17 cellular contexts compared by ENCODE assay signal in the genomic region with DNA sequence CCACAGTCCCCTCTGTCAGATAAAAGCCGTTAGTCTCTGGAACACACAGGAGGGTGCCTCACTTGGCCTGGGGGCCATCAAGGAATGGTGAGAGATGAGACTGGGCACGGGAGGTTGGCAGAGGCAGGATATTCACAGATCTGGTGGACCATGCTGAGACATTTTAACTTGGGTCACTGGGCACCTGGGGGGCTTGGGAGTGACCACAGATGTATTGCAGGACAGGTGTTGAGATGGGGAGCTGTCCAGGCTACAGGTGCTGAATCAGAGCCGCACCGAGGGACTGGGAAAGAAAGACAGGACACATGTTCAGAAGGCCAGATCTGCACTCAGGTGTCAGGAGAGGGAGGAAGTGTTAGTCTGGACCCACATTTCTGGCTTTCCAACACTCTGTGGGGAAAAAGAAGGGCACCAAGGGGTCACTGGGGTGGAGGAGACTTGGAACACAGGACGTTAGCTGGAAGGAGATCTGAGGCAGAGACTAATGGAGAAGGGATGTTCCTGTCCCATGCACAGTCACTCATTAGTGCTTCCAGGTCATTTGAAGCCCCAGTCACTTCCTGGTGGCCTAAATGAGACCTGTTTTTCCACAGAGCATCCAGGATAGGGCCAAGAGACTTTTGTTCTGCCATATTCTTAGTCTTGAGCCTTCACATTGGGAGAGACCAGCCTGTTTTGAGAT. TPM values are rescaled to one million over a fixed set of nuclear protein-coding genes. Genes with fewer than 3 reads are reported as not detected.
DNase-seq lines count a peak whose midpoint lies in the region; ATAC-seq, FAIRE-seq and TF ChIP-seq lines count a peak whose summit lies in the region.
"Had no signal": no experiment of that assay in that cellular context is flagged by ENCODE, and none has a peak within 500 bp of the region (broad histone marks: within the 10 kb centered on the region; RNA-seq: fewer than 3 reads in every experiment).

No MANE protein-coding gene starts in this region.

- H3K4me3 ChIP-seq in stomach (no peak overlapping the region), pancreas (no peak overlapping the region)
- H3K4me3 ChIP-seq: gastrocnemius medialis, SJSA1 had no signal

- WGBS in stomach, 5 donors, result 48 to 66% (median 52%) methylated on average over 5 of the region's 5 CpGs
- 39 to 57% methylated on average over 5 of the region's 5 CpGs for WGBS in pancreas, 2 donors

- POLR2A ChIA-PET in RWPE1 (lab: Yijun Ruan, JAX; ENCODE audit: low non-redundant PET), result no interaction called here

- CTCF ChIA-PET in RWPE1 (lab: Yijun Ruan, JAX), result no interaction called here

- H3K27ac ChIP-seq in RWPE1 (no peak overlapping the region), stomach (no peak overlapping the region), pancreas (no peak overlapping the region)
- H3K27ac ChIP-seq: C4-2B, gastrocnemius medialis, SJSA1 had no signal

- TF ChIP-seq CTCF in RWPE1 (conservative IDR thresholded peaks at IDR 0.05; ENCODE audit: low read depth) (no peak), stomach (IDR thresholded peaks at IDR 0.05) (no peak), pancreas (IDR thresholded peaks at IDR 0.05) (no peak)

- intact Hi-C loops in stomach (cut with DNase I; ENCODE audit: low total_unique reads) (no loop called here), pancreas (cut with DNase I) (no loop called here)

- TF ChIP-seq EP300 in stomach (IDR thresholded peaks at IDR 0.05), result no peak

- H3K9me3 ChIP-seq in stomach (no peaks in the 10 kb centered on the region), pancreas (no peaks in the 10 kb centered on the region)
- H3K9me3 ChIP-seq: gastrocnemius medialis, SJSA1 had no signal

- DNase-seq in activated effector memory CD4-positive, alpha-beta T cell treated with anti-CD3 and anti-CD28 coated beads, Interleukin-2, amount 50 U/mL, for 16 hours, result peak; percentile 14
- DNase-seq in activated effector memory CD4-positive, alpha-beta T cell treated with Interleukin-2 at 50 U/mL for 16 hours, result no peak
- DNase-seq in RWPE1 (ENCODE audit: low spot score) (peak; percentile 11), iPS-NIHi7 (ENCODE audit: extremely low spot score) (peak; percentile 69), stomach (peak; percentile 18), frontal cortex (ENCODE audit: low spot score in 2 of 2) (no peak), pancreas (no peak), AML-193 (lab: John Stamatoyannopoulos, UW) (no peak)
- DNase-seq: amniotic stem cell; central memory CD4-positive, alpha-beta T cell; DMS53; gastrocnemius medialis; NCI-H526 had no signal

- no peak for FAIRE-seq in frontal cortex (lab: Jason Lieb, UNC)
- no peak for FAIRE-seq in pancreas (lab: Jason Lieb, UNC)

- H3K27me3 ChIP-seq in stomach, result peaks cover 0 to 44% (median 12%) of the 10 kb centered on the region in 3 donors
- H3K27me3 ChIP-seq in pancreas, result no peaks in the 10 kb centered on the region

- H3K36me3 ChIP-seq in stomach (no peaks in the 10 kb centered on the region), pancreas (no peaks in the 10 kb centered on the region)
- H3K36me3 ChIP-seq: gastrocnemius medialis, SJSA1 had no signal

- TF ChIP-seq POLR2A in stomach (IDR thresholded peaks at IDR 0.05), result no peak

- H3K4me1 ChIP-seq in stomach, result no peaks in the 10 kb centered on the region
- H3K4me1 ChIP-seq in pancreas, result no peaks in the 10 kb centered on the region
- H3K4me1 ChIP-seq: gastrocnemius medialis, SJSA1 had no signal

- ATAC-seq in pancreas, result no peak
- ATAC-seq: gastrocnemius medialis, left lobe of liver had no signal

RNA-seq across cellular contexts. Expression of gene CHST8, which starts 56.1 kb away (rescaled TPM):
- total RNA-seq in stomach (10 to 100 TPM in 1 of 5 donors, not detected in 4; 25.5 TPM), frontal cortex (5.3 TPM), pancreas (1 to 10 TPM in 2 of 6 donors, under 1 TPM in 4; 0.41 to 2.0 (median 0.53) TPM)
- polyA plus RNA-seq in stomach (under 1 TPM in 1 of 3 donors, not detected in 2; 0.23 TPM), pancreas (1 to 10 TPM; 2.2 to 3.6 TPM)
- total RNA-seq: SJSA1; T-helper 2 cell treated with Interferon-gamma antibody and Interleukin-4, amounts not matched to agents 100 ng/mL and 5 ng/mL, for 36 hours had no signal

Comparison
In these comparisons a context has a peak if more than half of its experiments do, and no peak if none do; other contexts are left out.
1. DNase-seq: peak in activated effector memory CD4-positive, alpha-beta T cell treated with anti-CD3 and anti-CD28 coated beads, Interleukin-2, amount 50 U/mL, for 16 hours (single experiment), RWPE1 (single experiment), iPS-NIHi7 (single experiment) and stomach (single experiment); none in activated effector memory CD4-positive, alpha-beta T cell treated with Interleukin-2 at 50 U/mL for 16 hours (single experiment), frontal cortex (0 of 2), pancreas (0 of 6) and AML-193 (0 of 2).